In the genomic region with DNA sequence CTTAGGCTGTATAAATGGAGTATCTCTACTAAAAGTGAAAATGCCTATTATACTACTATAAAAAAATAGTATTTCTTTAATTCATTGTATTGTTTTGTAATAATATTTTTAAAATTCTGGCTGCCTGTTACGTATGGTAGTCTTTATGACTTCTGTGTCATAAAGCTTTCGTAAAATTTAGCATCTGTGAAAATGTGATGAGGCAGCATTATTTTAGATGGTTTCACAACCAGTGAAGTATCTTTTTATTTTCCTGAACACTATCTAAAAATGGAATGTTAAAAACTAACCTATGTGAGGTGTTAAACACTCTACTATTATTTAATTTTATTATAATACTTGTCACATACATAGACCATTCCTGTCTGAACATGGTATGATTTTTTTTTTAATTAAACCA, we compare ENCODE assay signal across 20 cellular contexts. TPM values are rescaled to one million over a fixed set of nuclear protein-coding genes. Genes with fewer than 3 reads are reported as not detected.
A peak's percentile ranks its signal among the peaks of the same experiment; 100 is the strongest.
DNase-seq lines count a peak whose midpoint lies in the region; ATAC-seq, FAIRE-seq and TF ChIP-seq lines count a peak whose summit lies in the region.
"Had no signal": no experiment of that assay in that cellular context is flagged by ENCODE, and none has a peak within 500 bp of the region (broad histone marks: within the 10 kb centered on the region; RNA-seq: fewer than 3 reads in every experiment).

No MANE protein-coding gene starts in this region.

- no peak overlapping the region for H3K23ac ChIP-seq in H1 (ENCODE audit: insufficient read length)

- TF ChIP-seq CTCF in HepG2 (CRISPR knock-in tag; IDR thresholded peaks at IDR 0.05) (no peak), right lobe of liver (IDR thresholded peaks at IDR 0.05) (no peak), H1 (IDR thresholded peaks at IDR 0.05; ENCODE audit: control extremely low read depth in 1 of 3, insufficient read depth in 1 of 3, low read depth in 1 of 3, low read length in 3 of 3) (no peak), esophagus muscularis mucosa (IDR thresholded peaks at IDR 0.05) (no peak)

- no TSS peak for BruUV-seq in HepG2 (replicated peaks; lab: Mats Ljungman, UMichigan)

- H3K9me3 ChIP-seq in HepG2 (ENCODE audit: low read length) (no peaks in the 10 kb centered on the region), right lobe of liver (no peaks in the 10 kb centered on the region), H1 (ENCODE audit: insufficient read depth in 2 of 2, low read depth in 1 of 2, low read length in 1 of 2) (no peaks in the 10 kb centered on the region), esophagus muscularis mucosa (no peaks in the 10 kb centered on the region)
- H3K9me3 ChIP-seq: HAP-1 had no signal

- H3K23me2 ChIP-seq in H1 (ENCODE audit: low read depth, low read length) = no peaks in the 10 kb centered on the region

- H2BK15ac ChIP-seq in H1 (ENCODE audit: low read length) = no peak overlapping the region

- WGBS in HepG2 (ENCODE audit: low lambda C conversion rate) = 95% methylated on average over 2 of the region's 2 CpGs
- WGBS in right lobe of liver (ENCODE audit: insufficient coverage, low coverage, low lambda C conversion rate, missing lambda C conversion rate) = 95% methylated on average over 2 of the region's 2 CpGs
- WGBS in H1 (ENCODE audit: extremely low coverage in 1 of 2, insufficient coverage in 1 of 2, insufficient read length in 1 of 2, insufficient replicate concordance in 2 of 2, low coverage in 1 of 2, low lambda C conversion rate in 2 of 2, missing lambda C conversion rate in 1 of 2), 2 experiments = 91% methylated on average over 2 of the region's 2 CpGs; no CpG with 5 or more reads in 1 of the 2 experiments
- 94% methylated on average over 2 of the region's 2 CpGs for WGBS in esophagus muscularis mucosa

- POLR2A ChIA-PET in HepG2 (lab: Yijun Ruan, JAX) = no interaction called here
- POLR2A ChIA-PET in H1 (lab: Charles Lee; ENCODE audit: partially characterized antibody) = no interaction called here

- no peak overlapping the region for H3K14ac ChIP-seq in H1 (ENCODE audit: insufficient read length)

- in situ Hi-C loops in HepG2 (cut with HindIII; ENCODE audit: extremely low pct_ligation_motif_present, low pct_unique_long_range_greater_than_20kb) = no loop called here

- no peak overlapping the region for H4K5ac ChIP-seq in H1 (ENCODE audit: insufficient read length, low read depth, low read length)

- TF ChIP-seq POLR2A in HepG2 (IDR thresholded peaks at IDR 0.05; ENCODE audit: insufficient read depth in 1 of 2, low read depth in 2 of 2, low read length in 2 of 2) (no peak), right lobe of liver (IDR thresholded peaks at IDR 0.05) (no peak), H1 (IDR thresholded peaks at IDR 0.05; ENCODE audit: control extremely low read depth in 1 of 2, low read depth in 2 of 2, low read length in 2 of 2) (no peak), esophagus muscularis mucosa (IDR thresholded peaks at IDR 0.05; ENCODE audit: low read depth) (no peak)

- H3K79me2 ChIP-seq in HepG2 (ENCODE audit: insufficient read depth, low read length) (no peaks in the 10 kb centered on the region), H1 (ENCODE audit: control insufficient read depth in 1 of 2, insufficient read depth in 2 of 2, low read length in 2 of 2) (no peaks in the 10 kb centered on the region)

- H2BK120ac ChIP-seq in H1 (replicated peaks; ENCODE audit: low read depth, low read length) = no peak overlapping the region

- DNase-seq in HepG2 (ENCODE audit: low spot score) (no peak), right lobe of liver (no peak), RCC 7860 (ENCODE audit: low spot score) (no peak), H1 (ENCODE audit: low read depth in 1 of 2, low spot score in 2 of 2) (no peak), esophagus muscularis mucosa (ENCODE audit: extremely low spot score) (no peak), T-helper 9 cell (no peak)
- DNase-seq: C1 segment of cervical spinal cord; Calu3; CD4-positive, alpha-beta memory T cell; COR-L47; DMS53; DMS79 treated with DMSO at 0.1 percent for 48 hours; HFFc6 had no signal

- H3K4me1 ChIP-seq in HepG2 (ENCODE audit: insufficient read depth, low read length) (no peaks in the 10 kb centered on the region), right lobe of liver (no peaks in the 10 kb centered on the region), H1 (replicated peaks in 1 of 4; ENCODE audit: control insufficient read depth in 3 of 4, insufficient read depth in 4 of 4, low read length in 3 of 4) (no peaks in the 10 kb centered on the region), esophagus muscularis mucosa (no peaks in the 10 kb centered on the region)

- intact Hi-C loops in HepG2 (cut with micrococcal nuclease; ENCODE audit: unreplicated experiment) (no loop called here), right lobe of liver (cut with DNase I) (no loop called here), esophagus muscularis mucosa (cut with DNase I) (no loop called here)

- H2BK12ac ChIP-seq in H1 (ENCODE audit: low read depth, low read length) = no peak overlapping the region

- no peak overlapping the region for H2AK5ac ChIP-seq in H1 (ENCODE audit: low read depth, low read length)

- H3K27ac ChIP-seq in HepG2 (ENCODE audit: extremely low read length, insufficient read depth, low read length) = no peak overlapping the region
- H3K27ac ChIP-seq in right lobe of liver = no peak overlapping the region
- no peak overlapping the region for H3K27ac ChIP-seq in H1 (ENCODE audit: low read depth, low read length)
- no peak overlapping the region for H3K27ac ChIP-seq in esophagus muscularis mucosa (replicated peaks in 1 of 4)
- H3K27ac ChIP-seq: 22Rv1 had no signal

- H3K4ac ChIP-seq in H1 (replicated peaks; ENCODE audit: insufficient read length, low read depth, low read length) = no peak overlapping the region

- H3K4me3 ChIP-seq in HepG2 (replicated peaks in 1 of 3; ENCODE audit: insufficient read depth in 1 of 3, low read depth in 2 of 3, low read length in 3 of 3) (no peak overlapping the region), right lobe of liver (no peak overlapping the region), H1 (ENCODE audit: extremely low read depth in 1 of 4, insufficient read depth in 2 of 4, low read depth in 3 of 4, low read length in 4 of 4) (no peak overlapping the region), esophagus muscularis mucosa (no peak overlapping the region)
- H3K4me3 ChIP-seq: GM23338, HAP-1 had no signal

- H2BK20ac ChIP-seq in H1 (ENCODE audit: low read length) = no peak overlapping the region

- TF ChIP-seq EP300 in HepG2 (IDR thresholded peaks at IDR 0.05; ENCODE audit: low read depth in 2 of 2, low read length in 2 of 2) = no peak
- no peak for TF ChIP-seq EP300 in HepG2 (CRISPR knock-in tag; IDR thresholded peaks at IDR 0.05; ENCODE audit: borderline replicate concordance)
- TF ChIP-seq EP300 in H1 (IDR thresholded peaks at IDR 0.05; ENCODE audit: borderline replicate concordance in 1 of 2, low read depth in 2 of 2, low read length in 2 of 2) = no peak
- no peak for TF ChIP-seq EP300 in esophagus muscularis mucosa (IDR thresholded peaks at IDR 0.05)

- H3K36me3 ChIP-seq in HepG2 (replicated peaks in 1 of 2; ENCODE audit: control insufficient read depth in 1 of 2, insufficient read depth in 2 of 2, low read length in 2 of 2) (peaks cover 10 to 58% of the 10 kb centered on the region in 2 experiments), right lobe of liver (peaks cover 3 to 49% (median 4%) of the 10 kb centered on the region in 4 donors), H1 (ENCODE audit: control insufficient read depth in 2 of 4, insufficient read depth in 4 of 4, low read length in 3 of 4) (peaks cover 5 to 66% (median 34%) of the 10 kb centered on the region in 4 experiments; a peak in 7 of 8 replicates), esophagus muscularis mucosa (peaks cover 35 to 94% (median 69%) of the 10 kb centered on the region in 4 donors)

- H3K79me1 ChIP-seq in H1 (ENCODE audit: low read depth, low read length) = no peaks in the 10 kb centered on the region

- ATAC-seq in HepG2 (no peak), right lobe of liver (no peak), GM19023 (IDR thresholded peaks at IDR 0.05; ENCODE audit: unreplicated experiment) (no peak), GM21723 (IDR thresholded peaks at IDR 0.05; ENCODE audit: unreplicated experiment) (no peak)
- ATAC-seq: GM23338 had no signal

- TF ChIP-seq RAD21 in HepG2 (CRISPR knock-in tag; IDR thresholded peaks at IDR 0.05) = no peak
- no peak for TF ChIP-seq RAD21 in H1 (IDR thresholded peaks at IDR 0.05 in 1 of 2, conservative IDR thresholded peaks at IDR 0.05 in 1 of 2; ENCODE audit: low read depth in 2 of 2, low read length in 2 of 2)

- CTCF ChIA-PET in HepG2 (lab: Yijun Ruan, JAX; ENCODE audit: low intra/inter-chr PET ratio, low total read pairs) (no interaction called here), H1 (lab: Charles Lee; ENCODE audit: partially characterized antibody) (interaction anchor here (1.0 kb wide), 1 partner anchor 88 kb away, joined by 3 read pairs; no protein-coding TSS in a partner anchor)

- no peak for FAIRE-seq in HepG2 (lab: Jason Lieb, UNC)
- peak; percentile 23 for FAIRE-seq in RCC 7860 (lab: Jason Lieb, UNC)
- no peak for FAIRE-seq in H1 (lab: Jason Lieb, UNC)
- FAIRE-seq: GM19239, H54 had no signal

- H4K8ac ChIP-seq in H1 (ENCODE audit: extremely low read depth, insufficient read depth, low read length) = no peak overlapping the region

- no peak overlapping the region for H4K91ac ChIP-seq in H1 (replicated peaks; ENCODE audit: insufficient read length, low read length)

- H3K18ac ChIP-seq in H1 (ENCODE audit: extremely low read depth, low read length) = no peak overlapping the region

- no peak overlapping the region for H2AFZ ChIP-seq in HepG2 (ENCODE audit: low read length)
- H2AFZ ChIP-seq in H1 (ENCODE audit: low read length) = no peak overlapping the region
- H2AFZ ChIP-seq: GM23338 had no signal

- H3K4me2 ChIP-seq in HepG2 (ENCODE audit: low read depth, low read length) = no peak overlapping the region
- no peak overlapping the region for H3K4me2 ChIP-seq in H1 (ENCODE audit: insufficient read depth in 1 of 2, low read depth in 2 of 2, low read length in 2 of 2)
- H3K4me2 ChIP-seq: GM23338 had no signal

- H3K56ac ChIP-seq in H1 (replicated peaks; ENCODE audit: insufficient read length, low read depth, low read length) = no peak overlapping the region

- no peak overlapping the region for H2BK5ac ChIP-seq in H1 (ENCODE audit: low read depth, low read length)

- H3K27me3 ChIP-seq in HepG2 (ENCODE audit: control insufficient read depth in 1 of 2, insufficient read depth in 2 of 2, low read length in 2 of 2) = no peaks in the 10 kb centered on the region
- H3K27me3 ChIP-seq in right lobe of liver = no peaks in the 10 kb centered on the region
- no peaks in the 10 kb centered on the region for H3K27me3 ChIP-seq in H1 (replicated peaks in 1 of 4; ENCODE audit: control insufficient read depth in 3 of 4, extremely low read depth in 1 of 4, insufficient read depth in 3 of 4, low read length in 3 of 4)
- H3K27me3 ChIP-seq in esophagus muscularis mucosa = no peaks in the 10 kb centered on the region

- no peak overlapping the region for H3K9ac ChIP-seq in HepG2 (ENCODE audit: insufficient read depth, low read depth, low read length)
- H3K9ac ChIP-seq in H1 (replicated peaks in 1 of 4; ENCODE audit: extremely low read depth in 1 of 4, low read depth in 3 of 4, low read length in 3 of 4) = no peak overlapping the region

- no peaks in the 10 kb centered on the region for H4K20me1 ChIP-seq in HepG2 (ENCODE audit: insufficient read depth, low read length)
- H4K20me1 ChIP-seq in H1 (replicated peaks in 1 of 2; ENCODE audit: control insufficient read depth in 1 of 2, insufficient read depth in 2 of 2, low read length in 2 of 2) = no peaks in the 10 kb centered on the region

RNA-seq across cellular contexts. Expression of a gene that starts 46.2 kb away (rescaled TPM):
- 25.5 and 37.8 TPM in 2 replicates for total RNA-seq in HepG2 (2016; rRNA removed; fragmentation: Illumina TruSeq; extraction: Trizol)
- total RNA-seq in HepG2 (2016; cell fraction: cytosol; rRNA removed; fragmentation: Illumina TruSeq; extraction: Trizol; ENCODE audit: low read depth) = 218 and 232 TPM in 2 replicates
- 24.4 and 24.7 TPM in 2 replicates for total RNA-seq in HepG2 (2016; cell fraction: insoluble cytoplasmic fraction; rRNA removed; fragmentation: Illumina TruSeq; extraction: Trizol)
- 46.4 and 46.7 TPM in 2 replicates for total RNA-seq in HepG2 (2016; cell fraction: membrane; rRNA removed; fragmentation: Illumina TruSeq; extraction: Trizol)
- total RNA-seq in HepG2 (2016; cell fraction: nucleus; rRNA removed; fragmentation: Illumina TruSeq; extraction: Trizol) = 44.1 and 49.3 TPM in 2 replicates
- 96.6 and 103 TPM in 2 replicates for polyA plus RNA-seq in HepG2 (2011; rRNA removed)
- 28.4 and 40.4 TPM in 2 replicates for polyA plus RNA-seq in HepG2 (2011; cell fraction: cytosol; rRNA removed)
- 91.5 and 98.6 TPM in 2 replicates for polyA plus RNA-seq in HepG2 (2011; cell fraction: nucleus; rRNA removed)
- polyA plus RNA-seq in HepG2 (2012) = 19.7 TPM in 2 replicates
- 1.0 and 1.9 TPM in 2 replicates for polyA plus RNA-seq in HepG2 (2016; cell fraction: cytosol; fragmentation: Illumina TruSeq; extraction: Trizol; ENCODE audit: low read depth)
- polyA plus RNA-seq in HepG2 (2016; cell fraction: insoluble cytoplasmic fraction; fragmentation: Illumina TruSeq; extraction: Trizol; ENCODE audit: low read depth) = 21.2 and 31.8 TPM in 2 replicates
- polyA plus RNA-seq in HepG2 (2016; cell fraction: membrane; fragmentation: Illumina TruSeq; extraction: Trizol; ENCODE audit: low read depth) = 4.6 and 5.7 TPM in 2 replicates
- 50.6 and 53.6 TPM in 2 replicates for polyA plus RNA-seq in HepG2 (2016; cell fraction: nucleus; fragmentation: Illumina TruSeq; extraction: Trizol; ENCODE audit: insufficient read depth, low read depth)
- polyA minus RNA-seq in HepG2 (2011; rRNA and poly(A)+ RNA removed; ENCODE audit: low replicate concordance) = 101 and 103 TPM in 2 replicates
- polyA minus RNA-seq in HepG2 (2011; cell fraction: cytosol; rRNA and poly(A)+ RNA removed) = 46.1 and 64.4 TPM in 2 replicates
- 104 and 122 TPM in 2 replicates for polyA minus RNA-seq in HepG2 (2011; cell fraction: nucleus; rRNA and poly(A)+ RNA removed)
- 10 to 100 TPM; 18.8 to 24.2 (median 21.8) TPM for total RNA-seq in right lobe of liver
- total RNA-seq in H1 (2021; fragmentation: NEBNext Ultra II Directional; extraction: Animal tissue kit (Norgen Biotek cat#: 25700)) = 48.2 and 66.0 TPM in 2 replicates
- 58.4 and 81.0 TPM in 2 replicates for polyA plus RNA-seq in H1 (2011; rRNA removed)
- 85.5 TPM for polyA plus RNA-seq in H1 (2011; cell fraction: cytosol; rRNA removed)
- polyA plus RNA-seq in H1 (2011; cell fraction: nucleus; rRNA removed) = 129 TPM
- 25.9 to 43.4 TPM (median 32.7 TPM) in 4 replicates for polyA plus RNA-seq in H1 (2012, experiment 1 of 2)
- 16.8 TPM for polyA plus RNA-seq in H1 (2012, experiment 2 of 2)
- 26.5 TPM for polyA plus RNA-seq in H1 (2013, experiment 1 of 2)
- 30.8 TPM for polyA plus RNA-seq in H1 (2013, experiment 2 of 2)
- 215 and 248 TPM in 2 replicates for polyA minus RNA-seq in H1 (2011; rRNA and poly(A)+ RNA removed)
- polyA minus RNA-seq in H1 (2011; cell fraction: cytosol; rRNA and poly(A)+ RNA removed) = 56.8 TPM
- polyA minus RNA-seq in H1 (2011; cell fraction: nucleus; rRNA and poly(A)+ RNA removed) = 82.6 TPM
- 100 to 1,000 TPM in 1 of 4 donors, 10 to 100 TPM in 3; 34.6 to 160 (median 55.2) TPM for total RNA-seq in esophagus muscularis mucosa
